ENCODE assay signal across 8 cellular contexts in genomic region chr10:119209736-119210355, GRCh38. TPM values are rescaled to one million over a fixed set of nuclear protein-coding genes. Genes with fewer than 3 reads are reported as not detected.
DNase-seq lines count a peak whose midpoint lies in the region; ATAC-seq and TF ChIP-seq lines count a peak whose summit lies in the region.

No MANE protein-coding gene starts in this region.

- H3K4me2 ChIP-seq in MM.1S (ENCODE audit: low read depth, low read length), result peak overlapping the region; percentile 15; the same call in 1 of the 2 replicates
- peak overlapping the region; percentile 91 for H3K4me2 ChIP-seq in osteoblast (ENCODE audit: insufficient read depth, low read length)

- H3K27ac ChIP-seq in CD4-positive, alpha-beta T cell (ENCODE audit: low read depth, low read length), result peak overlapping the region; percentile 88
- H3K27ac ChIP-seq in MM.1S (ENCODE audit: low read length), result no peak overlapping the region
- peak overlapping the region; percentile 52 for H3K27ac ChIP-seq in osteoblast (ENCODE audit: low read depth, low read length)

- no peak for DNase-seq in CD4-positive, alpha-beta T cell
- DNase-seq in MM.1S, result no peak
- DNase-seq in effector memory CD8-positive, alpha-beta T cell, result no peak
- no peak for DNase-seq in osteoblast (ENCODE audit: insufficient read length, low spot score, missing footprints)
- DNase-seq in NCI-H2029 treated with DMSO at 0.1 percent for 48 hours (lab: John Stamatoyannopoulos, UW), result no peak
- no peak for DNase-seq in kidney glomerular epithelial cell (lab: John Stamatoyannopoulos, UW)

- intact Hi-C loops in CD4-positive, alpha-beta T cell (cut with DNase I, micrococcal nuclease), result loop anchor here (1.0 to 10.0 kb wide), 7 partner anchors 32 to 645 kb away; partner anchors contain the start of gene TIAL1 (in 1 of the 2)

- no peaks in the 10 kb centered on the region for H3K27me3 Mint-ChIP-seq in CD4-positive, alpha-beta T cell
- no peaks in the 10 kb centered on the region for H3K27me3 Mint-ChIP-seq in effector memory CD8-positive, alpha-beta T cell

- H3K79me2 ChIP-seq in MM.1S (ENCODE audit: low read length), result 0 out of 2 replicates have a peak, but pooled peaks cover 6% of the 10 kb centered on the region
- H3K79me2 ChIP-seq in osteoblast (ENCODE audit: insufficient read depth, low read length), result peaks cover 4% of the 10 kb centered on the region

- H3K9me3 Mint-ChIP-seq in CD4-positive, alpha-beta T cell, result no peaks in the 10 kb centered on the region
- no peaks in the 10 kb centered on the region for H3K9me3 Mint-ChIP-seq in effector memory CD8-positive, alpha-beta T cell

- peak; percentile 35 for TF ChIP-seq CTCF in CD4-positive, alpha-beta T cell (IDR thresholded peaks at IDR 0.05)
- no peak for TF ChIP-seq CTCF in MM.1S (IDR thresholded peaks at IDR 0.05; ENCODE audit: low read length)
- peak; percentile 3 for TF ChIP-seq CTCF in osteoblast (IDR thresholded peaks at IDR 0.05; ENCODE audit: extremely low read depth, low read depth, low read length)

- H3K4me1 ChIP-seq in MM.1S (ENCODE audit: low read length) (peaks cover 41% of the 10 kb centered on the region), osteoblast (ENCODE audit: insufficient read depth, low read length) (peaks cover 40% of the 10 kb centered on the region)

- no peaks in the 10 kb centered on the region for H3K27me3 ChIP-seq in CD4-positive, alpha-beta T cell (ENCODE audit: control insufficient read depth, insufficient read depth, low read length)
- H3K27me3 ChIP-seq in MM.1S (replicated peaks; ENCODE audit: insufficient read depth, low read length) (no peaks in the 10 kb centered on the region), osteoblast (ENCODE audit: insufficient read depth, low read length) (no peaks in the 10 kb centered on the region)

- H4K20me1 ChIP-seq in MM.1S (ENCODE audit: insufficient read depth, low read length) (no peaks in the 10 kb centered on the region), osteoblast (ENCODE audit: insufficient read depth, low read length) (no peaks in the 10 kb centered on the region)

- H3K27ac Mint-ChIP-seq in CD4-positive, alpha-beta T cell, result peak overlapping the region; percentile 82
- peak overlapping the region; percentile 79 to 84 for H3K27ac Mint-ChIP-seq in effector memory CD8-positive, alpha-beta T cell

- no peak overlapping the region for H2AFZ ChIP-seq in MM.1S (ENCODE audit: low read length)
- peak overlapping the region; percentile 31 for H2AFZ ChIP-seq in osteoblast (ENCODE audit: low read length)

- H3F3A ChIP-seq in MM.1S (ENCODE audit: insufficient read depth, low read length), result peaks cover 26% of the 10 kb centered on the region

- no peak overlapping the region for H3K9ac ChIP-seq in MM.1S (ENCODE audit: low read length)

- H3K36me3 Mint-ChIP-seq in CD4-positive, alpha-beta T cell (ENCODE audit: low read depth), result peaks cover 14% of the 10 kb centered on the region
- H3K36me3 Mint-ChIP-seq in effector memory CD8-positive, alpha-beta T cell (ENCODE audit: insufficient read depth), result peaks cover 18% of the 10 kb centered on the region

- H3K4me3 ChIP-seq in MM.1S (ENCODE audit: low read length) (no peak overlapping the region), osteoblast (ENCODE audit: insufficient read depth, low read length) (peak overlapping the region; percentile 84)

- peak overlapping the region; percentile 99 for H3K4me3 Mint-ChIP-seq in CD4-positive, alpha-beta T cell
- H3K4me3 Mint-ChIP-seq in effector memory CD8-positive, alpha-beta T cell, result peak overlapping the region; percentile 80 to 93

- H3K9me2 ChIP-seq in MM.1S (replicated peaks; ENCODE audit: insufficient read depth, low read length), result no peaks in the 10 kb centered on the region

- H3K4me1 Mint-ChIP-seq in CD4-positive, alpha-beta T cell (ENCODE audit: low read depth), result peaks cover 70% of the 10 kb centered on the region
- peaks cover 21 to 32% of the 10 kb centered on the region in 2 donors for H3K4me1 Mint-ChIP-seq in effector memory CD8-positive, alpha-beta T cell (ENCODE audit: low read depth in 2 of 2)

- ATAC-seq in CD4-positive, alpha-beta T cell (ENCODE audit: poor library complexity), result no peak
- no peak for ATAC-seq in effector memory CD8-positive, alpha-beta T cell (replicated peaks)
- no peak for ATAC-seq in HG03280 (IDR thresholded peaks at IDR 0.05; ENCODE audit: unreplicated experiment)
- no peak for ATAC-seq in GM19455 (IDR thresholded peaks at IDR 0.05; ENCODE audit: unreplicated experiment)

- CTCF ChIA-PET in CD4-positive, alpha-beta T cell (lab: Charles Lee), result interaction anchor here (0.6 to 2.6 kb wide), 12 partner anchors 9 to 515 kb away, joined by 3 to 14 read pairs (median 4); partner anchors contain the start of gene INPP5F

- POLR2A ChIA-PET in CD4-positive, alpha-beta T cell (lab: Charles Lee), result interaction anchor here (0.9 to 6.6 kb wide), 5 partner anchors 60 to 297 kb away, joined by 3 to 63 read pairs (median 9); no protein-coding TSS in a partner anchor

- H3K36me3 ChIP-seq in MM.1S (replicated peaks; ENCODE audit: insufficient read depth, low read length) (no peaks in the 10 kb centered on the region), osteoblast (ENCODE audit: insufficient read depth, low read length) (no peaks in the 10 kb centered on the region)

- no peaks in the 10 kb centered on the region for H3K9me3 ChIP-seq in CD4-positive, alpha-beta T cell (ENCODE audit: control insufficient read depth, low read length)
- H3K9me3 ChIP-seq in MM.1S (replicated peaks; ENCODE audit: insufficient read depth, low read length), result no peaks in the 10 kb centered on the region
- no peaks in the 10 kb centered on the region for H3K9me3 ChIP-seq in osteoblast (ENCODE audit: low read depth, low read length)

RNA-seq across cellular contexts. Expression of gene GRK5, which starts 2.5 kb away (rescaled TPM):
- 10 to 100 TPM; 19.2 to 20.8 TPM for total RNA-seq in CD4-positive, alpha-beta T cell
- 1.5 and 1.8 TPM in 2 replicates for total RNA-seq in osteoblast

RNA-seq across cellular contexts. Expression of gene PRDX3, which starts 31.2 kb away (rescaled TPM):
- total RNA-seq in CD4-positive, alpha-beta T cell, result 1 to 10 TPM; 7.1 to 7.5 TPM
- 119 and 128 TPM in 2 replicates for total RNA-seq in osteoblast

RNA-seq across cellular contexts. Expression of gene SFXN4, which starts 44.3 kb away (rescaled TPM):
- 1 to 10 TPM; 7.1 to 7.8 TPM for total RNA-seq in CD4-positive, alpha-beta T cell
- total RNA-seq in osteoblast, result 11.2 and 13.0 TPM in 2 replicates

Comparison
In these comparisons a context has a peak if more than half of its experiments do, and no peak if none do; other contexts are left out.
1. RNA of gene PRDX3, which starts 31.2 kb away (total RNA-seq): 119 to 128 TPM in osteoblast; 7.1 to 7.5 TPM in CD4-positive, alpha-beta T cell; every median in the first group is over 10 times any median in the second.